In genomic region chr10:58384536-58384998, GRCh38 we compare ENCODE assay signal across 2 cellular contexts.
A peak's percentile ranks its signal among the peaks of the same experiment; 100 is the strongest.
TF ChIP-seq lines count a peak whose summit lies in the region.

No MANE protein-coding gene starts in this region.

TF ChIP-seq in GM12878, 131 proteins besides CTCF, POLR2A, EP300 and RAD21 (continued from another document):
- TF ChIP-seq CEBPB (IDR thresholded peaks at IDR 0.05; ENCODE audit: borderline replicate concordance in 1 of 2, low read depth in 2 of 2, low read length in 2 of 2) (no peak), CHD4 (IDR thresholded peaks at IDR 0.05) (no peak), ZNF217 (IDR thresholded peaks at IDR 0.05) (0 out of 2 replicates have a peak, but pooled peaks have one; percentile 66), HSF1 (IDR thresholded peaks at IDR 0.05; ENCODE audit: low read depth, low read length) (no peak), ZBTB40 (IDR thresholded peaks at IDR 0.05; ENCODE audit: borderline replicate concordance) (0 out of 2 replicates have a peak, but pooled peaks have one; percentile 38)

TF ChIP-seq in liver, 16 proteins besides CTCF, POLR2A, EP300 and RAD21 (continued from another document):
- TF ChIP-seq SP1 (IDR thresholded peaks at IDR 0.05) = no peak
- TF ChIP-seq NR2F2 (IDR thresholded peaks at IDR 0.05) = no peak
- no peak for TF ChIP-seq FOXA1 (IDR thresholded peaks at IDR 0.05)
- TF ChIP-seq REST (IDR thresholded peaks at IDR 0.05) = no peak
- no peak for TF ChIP-seq YY1 (IDR thresholded peaks at IDR 0.05)
- no peak for TF ChIP-seq GABPA (IDR thresholded peaks at IDR 0.05 in 1 of 2, conservative IDR thresholded peaks at IDR 0.05 in 1 of 2)
- TF ChIP-seq TAF1 (conservative IDR thresholded peaks at IDR 0.05) = no peak
- TF ChIP-seq HNF4G (IDR thresholded peaks at IDR 0.05) = no peak
- TF ChIP-seq ATF3 (IDR thresholded peaks at IDR 0.05) = no peak
- no peak for TF ChIP-seq MAX (IDR thresholded peaks at IDR 0.05)
- no peak for TF ChIP-seq JUND (IDR thresholded peaks at IDR 0.05)
